Comparison of ENCODE assay signal across 8 cellular contexts in the genomic region with DNA sequence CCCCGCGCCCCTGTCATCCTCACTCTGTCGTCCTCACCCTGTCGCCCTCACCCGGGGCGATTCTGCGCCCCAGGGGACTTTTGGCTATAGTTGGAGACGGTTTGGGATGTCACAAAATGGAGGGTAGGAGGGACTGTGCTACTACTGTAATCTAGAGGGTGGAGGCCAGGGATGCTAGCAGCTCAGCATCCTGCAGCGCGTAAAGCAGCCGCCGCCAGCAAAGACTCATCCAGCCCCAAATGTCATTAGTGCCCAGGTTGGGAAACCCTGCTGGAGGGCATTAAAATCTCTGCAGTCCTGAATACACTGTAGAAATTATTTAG.
DNase-seq lines count a peak whose midpoint lies in the region; ATAC-seq and TF ChIP-seq lines count a peak whose summit lies in the region.

No MANE protein-coding gene starts in this region.

- no peaks in the 10 kb centered on the region for H3K27me3 Mint-ChIP-seq in activated naive CD8-positive, alpha-beta T cell

- H3K36me3 Mint-ChIP-seq in activated naive CD8-positive, alpha-beta T cell, result peaks cover 4% of the 10 kb centered on the region

- no peaks in the 10 kb centered on the region for H3K9me3 Mint-ChIP-seq in activated naive CD8-positive, alpha-beta T cell (ENCODE audit: low read depth)

- CTCF ChIA-PET in HEK293 (lab: Yijun Ruan, JAX), result interaction anchor here (0.5 to 1.1 kb wide), 5 partner anchors 86 to 689 kb away, joined by 3 to 6 read pairs (median 4); no protein-coding TSS in a partner anchor

- H3K9me3 ChIP-seq in HEK293 (ENCODE audit: control insufficient read depth, insufficient read depth, low read depth, low read length), result no peaks in the 10 kb centered on the region
- peaks cover 14% of the 10 kb centered on the region; the same call in 1 of the 2 replicates for H3K9me3 ChIP-seq in iPS-20b (ENCODE audit: insufficient read depth, low read depth, low read length)
- H3K9me3 ChIP-seq in stomach smooth muscle (ENCODE audit: control insufficient read depth in 2 of 2, low read length in 2 of 2), result no peaks in the 10 kb centered on the region

- no peak for ATAC-seq in HG03139 (IDR thresholded peaks at IDR 0.05; ENCODE audit: unreplicated experiment)

- H3K27ac Mint-ChIP-seq in activated naive CD8-positive, alpha-beta T cell, result peak overlapping the region; percentile 80

- H3K4me3 ChIP-seq in AG09309 (ENCODE audit: control insufficient read depth, low read depth, low read length) (peak overlapping the region; percentile 100), HEK293 (ENCODE audit: low read depth, low read length) (peak overlapping the region; percentile 88), iPS-20b (ENCODE audit: low read length) (peak overlapping the region; percentile 73), stomach smooth muscle (ENCODE audit: low read length in 2 of 2) (peak overlapping the region; percentile 98 to 99)

- DNase-seq in AG09309 (ENCODE audit: low read depth) (no peak), cerebellar cortex (ENCODE audit: low spot score) (no peak)
- no peak for DNase-seq in stimulated activated CD4-positive, alpha-beta T cell treated with anti-CD3 and anti-CD28 coated beads, Interleukin-1b, Interleukin-23, amount 100 ng/mL, for 48 hours

- no peak overlapping the region for H3K27ac ChIP-seq in HEK293 (ENCODE audit: extremely low read depth, low read depth, low read length)
- H3K27ac ChIP-seq in iPS-20b (ENCODE audit: low read length), result no peak overlapping the region
- H3K27ac ChIP-seq in stomach smooth muscle (ENCODE audit: low read length), result peak overlapping the region; percentile 53

- H3K36me3 ChIP-seq in HEK293 (ENCODE audit: control insufficient read depth in 2 of 2, insufficient read depth in 1 of 2, low read length in 2 of 2), result peaks cover 6 to 36% of the 10 kb centered on the region in 2 experiments; a peak in 2 of 3 replicates
- peaks cover 27% of the 10 kb centered on the region for H3K36me3 ChIP-seq in iPS-20b (ENCODE audit: insufficient read depth, low read depth, low read length)
- peaks cover 23 to 24% of the 10 kb centered on the region in 2 donors for H3K36me3 ChIP-seq in stomach smooth muscle (ENCODE audit: control insufficient read depth in 2 of 2, insufficient read depth in 2 of 2, low read length in 2 of 2)

- H3K4me1 ChIP-seq in HEK293 (ENCODE audit: control insufficient read depth, insufficient read depth, low read length), result no peaks in the 10 kb centered on the region
- H3K4me1 ChIP-seq in iPS-20b (ENCODE audit: insufficient read depth, low read length), result no peaks in the 10 kb centered on the region
- H3K4me1 ChIP-seq in stomach smooth muscle (ENCODE audit: control insufficient read depth, insufficient read depth, low read length), result peaks cover 13% of the 10 kb centered on the region

- H3K4me1 Mint-ChIP-seq in activated naive CD8-positive, alpha-beta T cell (ENCODE audit: low read depth), result peaks cover 25% of the 10 kb centered on the region

- TF ChIP-seq CTCF in AG09309 (IDR thresholded peaks at IDR 0.05; ENCODE audit: control insufficient read depth, insufficient read depth, low read depth, low read length, missing control alignments) (no peak), HEK293 (tag by site-specific recombination; IDR thresholded peaks at IDR 0.05) (no peak)

- POLR2A ChIA-PET in HEK293 (lab: Yijun Ruan, JAX), result interaction anchor here (0.8 to 2.6 kb wide), 8 partner anchors 8 to 1166 kb away, joined by 3 to 30 read pairs (median 4); a partner anchor contains a TSS

- H3K9ac ChIP-seq in iPS-20b (ENCODE audit: low read depth, low read length), result peak overlapping the region; percentile 88; the same call in 1 of the 2 replicates
- H3K9ac ChIP-seq in stomach smooth muscle (ENCODE audit: low read length in 2 of 2), result peak overlapping the region; percentile 83 to 95

- no peaks in the 10 kb centered on the region for H3K27me3 ChIP-seq in iPS-20b (ENCODE audit: insufficient read depth, low read length)
- no peaks in the 10 kb centered on the region for H3K27me3 ChIP-seq in stomach smooth muscle (ENCODE audit: control insufficient read depth in 1 of 2, insufficient read depth in 2 of 2, low read length in 2 of 2)

- H3K4me3 Mint-ChIP-seq in activated naive CD8-positive, alpha-beta T cell, result peak overlapping the region; percentile 95

TF ChIP-seq in HEK293, 187 proteins besides CTCF, POLR2A, EP300 and RAD21:
- TF ChIP-seq ZFP37 (tag by site-specific recombination; IDR thresholded peaks at IDR 0.05) (0 out of 2 replicates have a peak, but pooled peaks have one; percentile 4), GLIS1 (tag by site-specific recombination; IDR thresholded peaks at IDR 0.05) (0 out of 2 replicates have a peak, but pooled peaks have one; percentile 22), ZNF202 (tag by site-specific recombination; IDR thresholded peaks at IDR 0.05; ENCODE audit: borderline replicate concordance) (no peak), ZNF433 (tag by site-specific recombination; IDR thresholded peaks at IDR 0.05; ENCODE audit: low read depth) (no peak), ZNF112 (tag by site-specific recombination; IDR thresholded peaks at IDR 0.05) (no peak), ZNF37A (tag by site-specific recombination; IDR thresholded peaks at IDR 0.05) (no peak), ZNF792 (tag by site-specific recombination; IDR thresholded peaks at IDR 0.05) (no peak), ZNF654 (tag by site-specific recombination; IDR thresholded peaks at IDR 0.05; ENCODE audit: low read depth) (no peak)
- TF ChIP-seq, protein P1, sequence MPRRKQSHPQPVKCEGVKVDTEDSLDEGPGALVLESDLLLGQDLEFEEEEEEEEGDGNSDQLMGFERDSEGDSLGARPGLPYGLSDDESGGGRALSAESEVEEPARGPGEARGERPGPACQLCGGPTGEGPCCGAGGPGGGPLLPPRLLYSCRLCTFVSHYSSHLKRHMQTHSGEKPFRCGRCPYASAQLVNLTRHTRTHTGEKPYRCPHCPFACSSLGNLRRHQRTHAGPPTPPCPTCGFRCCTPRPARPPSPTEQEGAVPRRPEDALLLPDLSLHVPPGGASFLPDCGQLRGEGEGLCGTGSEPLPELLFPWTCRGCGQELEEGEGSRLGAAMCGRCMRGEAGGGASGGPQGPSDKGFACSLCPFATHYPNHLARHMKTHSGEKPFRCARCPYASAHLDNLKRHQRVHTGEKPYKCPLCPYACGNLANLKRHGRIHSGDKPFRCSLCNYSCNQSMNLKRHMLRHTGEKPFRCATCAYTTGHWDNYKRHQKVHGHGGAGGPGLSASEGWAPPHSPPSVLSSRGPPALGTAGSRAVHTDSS (tag by site-specific recombination; IDR thresholded peaks at IDR 0.05), result no peak
- TF ChIP-seq, protein P2, sequence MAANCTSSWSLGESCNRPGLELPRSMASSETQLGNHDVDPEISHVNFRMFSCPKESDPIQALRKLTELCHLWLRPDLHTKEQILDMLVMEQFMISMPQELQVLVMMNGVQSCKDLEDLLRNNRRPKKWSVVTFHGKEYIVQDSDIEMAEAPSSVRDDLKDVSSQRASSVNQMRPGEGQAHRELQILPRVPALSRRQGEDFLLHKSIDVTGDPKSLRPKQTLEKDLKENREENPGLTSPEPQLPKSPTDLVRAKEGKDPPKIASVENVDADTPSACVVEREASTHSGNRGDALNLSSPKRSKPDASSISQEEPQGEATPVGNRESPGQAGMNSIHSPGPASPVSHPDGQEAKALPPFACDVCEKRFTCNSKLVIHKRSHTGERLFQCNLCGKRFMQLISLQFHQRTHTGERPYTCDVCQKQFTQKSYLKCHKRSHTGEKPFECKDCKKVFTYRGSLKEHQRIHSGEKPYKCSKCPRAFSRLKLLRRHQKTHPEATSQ (tag by site-specific recombination; IDR thresholded peaks at IDR 0.05), result no peak
- TF ChIP-seq, protein P3, sequence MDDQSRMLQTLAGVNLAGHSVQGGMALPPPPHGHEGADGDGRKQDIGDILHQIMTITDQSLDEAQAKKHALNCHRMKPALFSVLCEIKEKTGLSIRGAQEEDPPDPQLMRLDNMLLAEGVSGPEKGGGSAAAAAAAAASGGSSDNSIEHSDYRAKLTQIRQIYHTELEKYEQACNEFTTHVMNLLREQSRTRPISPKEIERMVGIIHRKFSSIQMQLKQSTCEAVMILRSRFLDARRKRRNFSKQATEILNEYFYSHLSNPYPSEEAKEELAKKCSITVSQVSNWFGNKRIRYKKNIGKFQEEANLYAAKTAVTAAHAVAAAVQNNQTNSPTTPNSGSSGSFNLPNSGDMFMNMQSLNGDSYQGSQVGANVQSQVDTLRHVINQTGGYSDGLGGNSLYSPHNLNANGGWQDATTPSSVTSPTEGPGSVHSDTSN (CRISPR knock-in tag; IDR thresholded peaks at IDR 0.05), result no peak
